9 cellular contexts compared by ENCODE assay signal in genomic region chr22:50544078-50544745, GRCh38. TPM values are rescaled to one million over a fixed set of nuclear protein-coding genes. Genes with fewer than 3 reads are reported as not detected.
DNase-seq lines count a peak whose midpoint lies in the region; ATAC-seq and TF ChIP-seq lines count a peak whose summit lies in the region.
"Had no signal": no experiment of that assay in that cellular context is flagged by ENCODE, and none has a peak within 500 bp of the region (broad histone marks: within the 10 kb centered on the region; RNA-seq: fewer than 3 reads in every experiment).

No MANE protein-coding gene starts in this region.

- TF ChIP-seq POLR2A in gastroesophageal sphincter (IDR thresholded peaks at IDR 0.05) (no peak), prostate gland (IDR thresholded peaks at IDR 0.05) (no peak), vagina (IDR thresholded peaks at IDR 0.05) (no peak)

- TF ChIP-seq EP300 in gastroesophageal sphincter (IDR thresholded peaks at IDR 0.05), result no peak

- H3K4me3 ChIP-seq in gastroesophageal sphincter (peak overlapping the region in 1 of 2 donors; percentile 37), prostate gland (no peak overlapping the region), vagina (peak overlapping the region; percentile 1 to 27)

- 20% methylated on average over 1 of the region's 52 CpGs; no CpG with 5 or more reads in 1 of the 2 donors for WGBS in gastroesophageal sphincter (ENCODE audit: low coverage in 1 of 2), 2 donors
- 8% methylated on average over 52 of the region's 52 CpGs for WGBS in prostate gland

- H3K9me3 ChIP-seq in gastroesophageal sphincter (no peaks in the 10 kb centered on the region), prostate gland (no peaks in the 10 kb centered on the region), vagina (no peaks in the 10 kb centered on the region)

- H3K4me1 ChIP-seq in gastroesophageal sphincter (peaks cover 0 to 34% (median 17%) of the 10 kb centered on the region in 3 donors), prostate gland (replicated peaks) (no peaks in the 10 kb centered on the region), vagina (peaks cover 47% of the 10 kb centered on the region)

- intact Hi-C loops in prostate gland (cut with DNase I), result no loop called here
- intact Hi-C loops in vagina (cut with DNase I), result loop anchor here (5.0 kb wide), 1 partner anchor 38 kb away; the partner anchor contains the start of gene CHKB

- DNase-seq in NCI-H1417 (lab: John Stamatoyannopoulos, UW) (peak; percentile 6 to 26 (median 20)), NCI-H1417 treated with DMSO at 0.1 percent for 48 hours (lab: John Stamatoyannopoulos, UW) (no peak), NOMO-1 treated with dmso at 0.1 percent for 144 hours (lab: John Stamatoyannopoulos, UW; ENCODE audit: unreplicated experiment) (peak; percentile 69), activated gamma-delta T cell (lab: John Stamatoyannopoulos, UW) (peak; percentile 85), prostate gland (ENCODE audit: low spot score) (peak; percentile 57), vagina (ENCODE audit: extremely low spot score in 2 of 2) (no peak)

- H3K27ac ChIP-seq in gastroesophageal sphincter (peak overlapping the region in 1 of 4 donors; percentile 42), prostate gland (no peak overlapping the region), vagina (peak overlapping the region; percentile 72)

- peak in 3 of 4 experiments; percentile 31 to 66 (median 56) for TF ChIP-seq CTCF in gastroesophageal sphincter (IDR thresholded peaks at IDR 0.05)
- peak in 2 of 4 experiments; percentile 39 to 44 for TF ChIP-seq CTCF in prostate gland (IDR thresholded peaks at IDR 0.05)
- peak in 2 of 3 experiments; percentile 26 for TF ChIP-seq CTCF in vagina (IDR thresholded peaks at IDR 0.05)

- peaks cover 68% of the 10 kb centered on the region for H3K27me3 ChIP-seq in gastroesophageal sphincter
- H3K27me3 ChIP-seq in prostate gland (replicated peaks; ENCODE audit: insufficient read depth), result peaks cover 4% of the 10 kb centered on the region
- peaks cover 7% of the 10 kb centered on the region for H3K27me3 ChIP-seq in vagina

- H3K36me3 ChIP-seq in gastroesophageal sphincter (no peaks in the 10 kb centered on the region), prostate gland (no peaks in the 10 kb centered on the region), vagina (no peaks in the 10 kb centered on the region)

- peak; percentile 40 for ATAC-seq in gastroesophageal sphincter
- ATAC-seq in HG02852 (IDR thresholded peaks at IDR 0.05; ENCODE audit: unreplicated experiment), result no peak

RNA-seq across cellular contexts. Expression of gene KLHDC7B, which starts 1.5 kb away (rescaled TPM):
- under 1 TPM in 3 of 4 donors, not detected in 1; 0.08 to 0.31 (median 0.27) TPM for total RNA-seq in gastroesophageal sphincter
- total RNA-seq in prostate gland, result under 1 TPM in 1 of 2 donors, not detected in 1; 0.62 TPM
- total RNA-seq in vagina, result 0.49 TPM

RNA-seq across cellular contexts. Expression of gene TYMP, which starts 14.4 kb away (rescaled TPM):
- total RNA-seq in gastroesophageal sphincter (10 to 100 TPM; 18.5 to 55.1 (median 39.3) TPM), prostate gland (10 to 100 TPM; 35.8 to 42.8 TPM), vagina (82.0 TPM)

RNA-seq across cellular contexts. Expression of gene SYCE3, which starts 18.5 kb away (rescaled TPM):
- not detected for total RNA-seq in gastroesophageal sphincter
- 10 to 100 TPM in 1 of 2 donors, not detected in 1; 10.2 TPM for total RNA-seq in prostate gland
- total RNA-seq in vagina, result not detected
- total RNA-seq: lower leg skin had no signal

RNA-seq across cellular contexts. Expression of gene SCO2, which starts 18.8 kb away (rescaled TPM):
- total RNA-seq in gastroesophageal sphincter (1 to 10 TPM in 2 of 4 donors, not detected in 2; 1.2 to 1.8 TPM), prostate gland (1 to 10 TPM; 1.5 to 8.3 TPM), vagina (25.0 TPM)

RNA-seq across cellular contexts. Expression of gene CPT1B, which starts 34.0 kb away (rescaled TPM):
- total RNA-seq in gastroesophageal sphincter (10 to 100 TPM in 1 of 4 donors, 1 to 10 TPM in 3; 3.1 to 13.4 (median 6.5) TPM), prostate gland (10 to 100 TPM; 13.1 to 31.4 TPM), vagina (29.2 TPM)

Comparison
In these comparisons a context has a peak if more than half of its experiments do, and no peak if none do; other contexts are left out.
1. DNase-seq: peak in NCI-H1417 (3 of 3), NOMO-1 treated with dmso at 0.1 percent for 144 hours (single experiment), activated gamma-delta T cell (single experiment) and prostate gland (single experiment); none in NCI-H1417 treated with DMSO at 0.1 percent for 48 hours (single experiment) and vagina (0 of 2).
2. H3K4me3 ChIP-seq: peak in vagina (2 of 2); none in prostate gland (0 of 2).